Comparison of ENCODE assay signal across 10 cellular contexts in the genomic region with DNA sequence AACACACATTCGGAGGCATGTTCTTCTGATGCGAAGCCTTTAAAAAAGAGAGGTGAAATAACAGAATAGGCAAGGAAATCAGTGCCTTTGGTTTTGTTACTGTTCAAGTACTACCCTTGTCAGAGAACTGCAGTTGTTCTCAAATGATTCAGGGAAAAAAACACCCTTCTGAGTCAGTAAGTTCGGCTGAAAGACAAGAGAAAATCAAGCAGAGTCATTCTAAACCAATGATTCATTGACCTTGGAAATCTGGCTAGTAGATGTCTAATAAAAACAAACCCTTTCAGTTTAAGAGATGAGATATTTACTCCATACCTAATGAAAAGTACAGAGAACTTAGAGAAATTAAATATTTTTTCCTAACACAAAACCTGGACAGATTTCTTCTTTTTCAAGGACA.
A peak's percentile ranks its signal among the peaks of the same experiment; 100 is the strongest.
DNase-seq lines count a peak whose midpoint lies in the region; ATAC-seq, FAIRE-seq and TF ChIP-seq lines count a peak whose summit lies in the region.
"Had no signal": no experiment of that assay in that cellular context is flagged by ENCODE, and none has a peak within 500 bp of the region (broad histone marks: within the 10 kb centered on the region; RNA-seq: fewer than 3 reads in every experiment).

No MANE protein-coding gene starts in this region.

- no peaks in the 10 kb centered on the region for H3K36me3 Mint-ChIP-seq in natural killer cell treated with Interleukin-12 subunit alpha and Interleukin-12 subunit beta and Interleukin-15 and Interleukin-18, amount 100 ng/mL, for 72 hours
- H3K36me3 Mint-ChIP-seq: activated naive CD8-positive, alpha-beta T cell had no signal

- H3K27me3 Mint-ChIP-seq in natural killer cell treated with Interleukin-12 subunit alpha and Interleukin-12 subunit beta and Interleukin-15 and Interleukin-18, amount 100 ng/mL, for 72 hours, result peaks cover 6 to 22% of the 10 kb centered on the region in 2 donors

- no peak for TF ChIP-seq POLR2A in HCT116 (IDR thresholded peaks at IDR 0.05; ENCODE audit: borderline replicate concordance, extremely low read depth, insufficient read depth, insufficient read length)
- no peak for TF ChIP-seq POLR2A in suprapubic skin (IDR thresholded peaks at IDR 0.05)
- TF ChIP-seq POLR2A in GM12892 (IDR thresholded peaks at IDR 0.05; ENCODE audit: low read depth, low read length), result no peak

- H3K79me2 ChIP-seq in HCT116 (ENCODE audit: insufficient read depth, low read length), result no peaks in the 10 kb centered on the region

- no peak overlapping the region for H3K27ac Mint-ChIP-seq in natural killer cell treated with Interleukin-12 subunit alpha and Interleukin-12 subunit beta and Interleukin-15 and Interleukin-18, amount 100 ng/mL, for 72 hours
- H3K27ac Mint-ChIP-seq: activated naive CD8-positive, alpha-beta T cell had no signal

- DNase-seq in HCT116 (ENCODE audit: low read depth, low spot score), result no peak
- peak; percentile 57 for DNase-seq in astrocyte of the cerebellum (ENCODE audit: low read depth)
- DNase-seq in left cardiac atrium, result no peak
- DNase-seq in suprapubic skin (ENCODE audit: low spot score in 2 of 2), result no peak
- no peak for DNase-seq in GM12892 (ENCODE audit: insufficient read length)
- no peak for DNase-seq in ureter (ENCODE audit: low spot score)
- no peak for DNase-seq in NCI-H82 treated with DMSO at 0.1 percent for 48 hours (lab: John Stamatoyannopoulos, UW; ENCODE audit: unreplicated experiment)
- no peak for DNase-seq in natural killer cell treated with Interleukin-12 subunit alpha and Interleukin-12 subunit beta and Interleukin-15 and Interleukin-18, amount 100 ng/mL, for 72 hours (ENCODE audit: low spot score)
- DNase-seq: NCI-H1930 had no signal

- H3K27ac ChIP-seq in HCT116 (ENCODE audit: low read depth, low read length) (no peak overlapping the region), suprapubic skin (peak overlapping the region; percentile 66)

- H3K9me3 Mint-ChIP-seq in natural killer cell treated with Interleukin-12 subunit alpha and Interleukin-12 subunit beta and Interleukin-15 and Interleukin-18, amount 100 ng/mL, for 72 hours, result no peaks in the 10 kb centered on the region

- RAD21 ChIA-PET in HCT116 (lab: Charles Lee; ENCODE audit: low non-redundant PET in 1 of 2, low total read pairs in 2 of 2, uncharacterized antibody in 2 of 2, unreplicated experiment in 2 of 2), result no interaction called here

- BruUV-seq in HCT116 (replicated peaks; lab: Mats Ljungman, UMichigan), result no TSS peak

- no peak for TF ChIP-seq EP300 in suprapubic skin (IDR thresholded peaks at IDR 0.05)

- intact Hi-C loops in HCT116 (cut with micrococcal nuclease) (no loop called here), left cardiac atrium (cut with DNase I) (no loop called here)

- peaks cover 0 to 2% of the 10 kb centered on the region in 2 donors for H3K4me1 Mint-ChIP-seq in natural killer cell treated with Interleukin-12 subunit alpha and Interleukin-12 subunit beta and Interleukin-15 and Interleukin-18, amount 100 ng/mL, for 72 hours (ENCODE audit: low read depth in 2 of 2)

- H3K4me1 ChIP-seq in HCT116 (ENCODE audit: control insufficient read depth in 1 of 2, insufficient read depth in 2 of 2, low read length in 2 of 2) (peaks cover 0 to 16% of the 10 kb centered on the region in 2 experiments; a peak in 1 of 4 replicates), suprapubic skin (peaks cover 35% of the 10 kb centered on the region)

- H3K27me3 ChIP-seq in HCT116 (ENCODE audit: insufficient read depth, low read length) (no peaks in the 10 kb centered on the region), suprapubic skin (no peaks in the 10 kb centered on the region)

- H3K9me3 ChIP-seq in HCT116 (ENCODE audit: control insufficient read depth in 1 of 2, insufficient read depth in 1 of 2, low read depth in 1 of 2, low read length in 2 of 2), result no peaks in the 10 kb centered on the region
- no peaks in the 10 kb centered on the region for H3K9me3 ChIP-seq in suprapubic skin

- no peak overlapping the region for H3K4me3 Mint-ChIP-seq in natural killer cell treated with Interleukin-12 subunit alpha and Interleukin-12 subunit beta and Interleukin-15 and Interleukin-18, amount 100 ng/mL, for 72 hours
- H3K4me3 Mint-ChIP-seq: activated naive CD8-positive, alpha-beta T cell had no signal

- H3K9me2 ChIP-seq in HCT116 (ENCODE audit: insufficient read depth), result no peaks in the 10 kb centered on the region; the same call in 1 of the 2 replicates

- H3K36me3 ChIP-seq in HCT116 (ENCODE audit: control insufficient read depth in 1 of 2, insufficient read depth in 2 of 2, low read length in 2 of 2) (no peaks in the 10 kb centered on the region), suprapubic skin (no peaks in the 10 kb centered on the region)

- no peak for ATAC-seq in HCT116
- peak; percentile 55 to 93 for ATAC-seq in left cardiac atrium
- ATAC-seq in natural killer cell treated with Interleukin-12 subunit alpha and Interleukin-12 subunit beta and Interleukin-15 and Interleukin-18, amount 100 ng/mL, for 72 hours, result no peak

- peak overlapping the region; percentile 10 for H3K4me2 ChIP-seq in HCT116 (ENCODE audit: low read length)

- in situ Hi-C loops in astrocyte of the cerebellum (cut with HindIII; ENCODE audit: low sequenced_read_pairs), result no loop called here

- H3K9ac ChIP-seq in HCT116 (ENCODE audit: low read length), result no peak overlapping the region

- no peak for TF ChIP-seq CTCF in HCT116 (IDR thresholded peaks at IDR 0.05 in 2 of 3, conservative IDR thresholded peaks at IDR 0.05 in 1 of 3; ENCODE audit: borderline replicate concordance in 1 of 3, insufficient read depth in 1 of 3, low read depth in 2 of 3, low read length in 2 of 3)
- TF ChIP-seq CTCF in astrocyte of the cerebellum (IDR thresholded peaks at IDR 0.05; ENCODE audit: low read depth, low read length, missing control alignments), result no peak
- no peak for TF ChIP-seq CTCF in suprapubic skin (IDR thresholded peaks at IDR 0.05)

- POLR2A ChIA-PET in HCT116 (lab: Charles Lee), result no interaction called here

- H3K4me3 ChIP-seq in HCT116 (replicated peaks in 1 of 2; ENCODE audit: low read depth in 1 of 2, low read length in 2 of 2) (no peak overlapping the region), astrocyte of the cerebellum (ENCODE audit: low read depth, low read length) (no peak overlapping the region), suprapubic skin (no peak overlapping the region)

- TF ChIP-seq RAD21 in HCT116 (IDR thresholded peaks at IDR 0.05; ENCODE audit: low read depth), result no peak

- H2AFZ ChIP-seq in HCT116 (ENCODE audit: low read depth, low read length, poor library complexity, severe bottlenecking), result peak overlapping the region; percentile 62

- no peaks in the 10 kb centered on the region for H4K20me1 ChIP-seq in HCT116 (ENCODE audit: insufficient read depth)

- WGBS in suprapubic skin, result 48% methylated on average over 3 of the region's 3 CpGs

- CTCF ChIA-PET in HCT116 (lab: Charles Lee), result interaction anchor here (1.3 kb wide), 1 partner anchor 130 kb away, joined by 3 read pairs; no protein-coding TSS in a partner anchor

- no peak for FAIRE-seq in GM12892 (lab: Jason Lieb, UNC)

TF ChIP-seq in HCT116, 20 proteins besides CTCF, POLR2A, EP300 and RAD21:
- TF ChIP-seq SIN3A (IDR thresholded peaks at IDR 0.05; ENCODE audit: low read depth), result no peak
- TF ChIP-seq, protein P1, sequence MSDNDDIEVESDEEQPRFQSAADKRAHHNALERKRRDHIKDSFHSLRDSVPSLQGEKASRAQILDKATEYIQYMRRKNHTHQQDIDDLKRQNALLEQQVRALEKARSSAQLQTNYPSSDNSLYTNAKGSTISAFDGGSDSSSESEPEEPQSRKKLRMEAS (IDR thresholded peaks at IDR 0.05), result no peak

Comparison
In these comparisons a context has a peak if more than half of its experiments do, and no peak if none do; other contexts are left out.
1. ATAC-seq: peak in left cardiac atrium (2 of 2); none in HCT116 (single experiment) and natural killer cell treated with Interleukin-12 subunit alpha and Interleukin-12 subunit beta and Interleukin-15 and Interleukin-18, amount 100 ng/mL, for 72 hours (0 of 2).